Comparison of ENCODE assay signal across 8 cellular contexts in genomic region chr22:41074466-41074865, GRCh38.
"Had no signal": no experiment of that assay in that cellular context is flagged by ENCODE, and none has a peak within 500 bp of the region (broad histone marks: within the 10 kb centered on the region; RNA-seq: fewer than 3 reads in every experiment).

No MANE protein-coding gene starts in this region.

- DNase-seq: GM23248, GOT3, H9, HCEC 1CT, KG1 had no signal

- FAIRE-seq: H54, HepG2 had no signal

- H3K27ac ChIP-seq: GM23248, HL-60 had no signal

- H2AFZ ChIP-seq: GM23248 had no signal

- ATAC-seq: HepG2 had no signal

- H3K4me3 ChIP-seq: GM23248 had no signal

- H3K9ac ChIP-seq: GM23248 had no signal
